In the genomic region with DNA sequence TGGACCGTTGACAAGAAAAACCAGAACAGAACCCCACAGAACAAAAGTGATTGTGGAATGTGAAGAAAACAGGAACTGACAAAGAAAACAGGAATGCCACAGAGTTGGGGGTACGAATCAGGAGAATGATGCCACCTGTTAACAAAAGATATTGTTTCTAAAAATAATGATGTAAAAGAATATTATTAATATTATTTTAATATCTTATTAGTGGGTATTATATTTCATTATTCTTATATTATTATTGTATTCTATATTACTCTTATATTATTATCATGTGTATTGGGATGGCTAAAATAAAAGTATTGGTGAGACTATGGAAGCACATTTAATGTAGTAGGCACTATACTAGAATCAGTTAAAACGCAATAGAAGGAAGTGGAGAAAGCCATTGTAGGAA, we compare ENCODE assay signal across 7 cellular contexts.
"Had no signal": no experiment of that assay in that cellular context is flagged by ENCODE, and none has a peak within 500 bp of the region (broad histone marks: within the 10 kb centered on the region; RNA-seq: fewer than 3 reads in every experiment).

No MANE protein-coding gene starts in this region.

- DNase-seq: IMR-90, KBM-7, KG1 had no signal

- FAIRE-seq: HepG2, HTR-8/SVneo, K562 had no signal

- H3K27me3 Mint-ChIP-seq: IgD-negative memory B cell had no signal

- H3K27ac Mint-ChIP-seq: IgD-negative memory B cell had no signal

- ATAC-seq: HepG2, K562 had no signal

- H3K4me1 Mint-ChIP-seq: IgD-negative memory B cell had no signal

- H3K36me3 Mint-ChIP-seq: IgD-negative memory B cell had no signal

- H3K4me3 Mint-ChIP-seq: IgD-negative memory B cell had no signal
